ENCODE assay signal across 8 cellular contexts in genomic region chr7:149414745-149415390, GRCh38. TPM values are rescaled to one million over a fixed set of nuclear protein-coding genes. Genes with fewer than 3 reads are reported as not detected.
DNase-seq lines count a peak whose midpoint lies in the region; ATAC-seq, FAIRE-seq and TF ChIP-seq lines count a peak whose summit lies in the region.

No MANE protein-coding gene starts in this region.

- no peak for FAIRE-seq in GM12891 (lab: Jason Lieb, UNC)

- TF ChIP-seq CTCF in HFF-Myc (IDR thresholded peaks at IDR 0.05; ENCODE audit: low read depth, low read length, missing control alignments) = no peak

- H3K4me1 ChIP-seq in urinary bladder (ENCODE audit: insufficient read depth) = no peaks in the 10 kb centered on the region

- peak overlapping the region; percentile 90 for H3K27ac Mint-ChIP-seq in activated naive CD8-positive, alpha-beta T cell

- peaks cover 12% of the 10 kb centered on the region for H3K4me1 Mint-ChIP-seq in activated naive CD8-positive, alpha-beta T cell (ENCODE audit: low read depth)

- no peak overlapping the region for H3K27ac ChIP-seq in urinary bladder (ENCODE audit: low read depth)

- WGBS in urinary bladder = 3% methylated on average over 36 of the region's 36 CpGs

- H3K4me3 ChIP-seq in HFF-Myc (replicated peaks; ENCODE audit: low read depth, low read length) (peak overlapping the region; percentile 21), urinary bladder (ENCODE audit: low read depth, low read length) (peak overlapping the region; percentile 28)

- H3K4me3 Mint-ChIP-seq in activated naive CD8-positive, alpha-beta T cell = peak overlapping the region; percentile 83

- no peak for TF ChIP-seq POLR2A in GM12891 (IDR thresholded peaks at IDR 0.05; ENCODE audit: low read depth, low read length)

- intact Hi-C loops in left cardiac atrium (cut with DNase I) (no loop called here), posterior cingulate gyrus (cut with DNase I) (no loop called here)

- H3K9me3 Mint-ChIP-seq in activated naive CD8-positive, alpha-beta T cell (ENCODE audit: low read depth) = no peaks in the 10 kb centered on the region

- no peaks in the 10 kb centered on the region for H3K36me3 Mint-ChIP-seq in activated naive CD8-positive, alpha-beta T cell

- no peaks in the 10 kb centered on the region for H3K36me3 ChIP-seq in urinary bladder (ENCODE audit: insufficient read depth)

- ATAC-seq in left cardiac atrium = peak; percentile 94 to 95
- no peak for ATAC-seq in GM21529 (IDR thresholded peaks at IDR 0.05; ENCODE audit: unreplicated experiment)

- peak; percentile 81 for DNase-seq in HFF-Myc (ENCODE audit: extremely low read depth, low read depth)
- DNase-seq in left cardiac atrium = peak; percentile 73
- peak; percentile 55 to 97 (median 63) for DNase-seq in posterior cingulate gyrus
- DNase-seq in DMS 273 (lab: John Stamatoyannopoulos, UW; ENCODE audit: unreplicated experiment) = no peak
- no peak for DNase-seq in GM12891 (ENCODE audit: insufficient read length, low spot score)

- H3K27me3 Mint-ChIP-seq in activated naive CD8-positive, alpha-beta T cell = peaks cover 13% of the 10 kb centered on the region

TF ChIP-seq in GM12891, 5 proteins besides CTCF, POLR2A, EP300 and RAD21:
- no peak for TF ChIP-seq POU2F2 (IDR thresholded peaks at IDR 0.05; ENCODE audit: low read depth, low read length)

RNA-seq across cellular contexts. Expression of gene ZNF777, which starts 46.0 kb away (rescaled TPM):
- total RNA-seq in left cardiac atrium (1 to 10 TPM; 6.6 to 7.5 TPM), urinary bladder (2.7 TPM)
- 15.0 TPM for polyA plus RNA-seq in urinary bladder
- 6.1 TPM for polyA plus RNA-seq in GM12891 (2012; ENCODE audit: low read depth, missing spikeins)

Comparison
In these comparisons a context has a peak if more than half of its experiments do, and no peak if none do; other contexts are left out.
1. DNase-seq: peak in HFF-Myc (single experiment), left cardiac atrium (single experiment) and posterior cingulate gyrus (10 of 10); none in DMS 273 (single experiment) and GM12891 (single experiment).